In genomic region chr5:112419596-112420110, GRCh38 we compare ENCODE assay signal across 8 cellular contexts. TPM values are rescaled to one million over a fixed set of nuclear protein-coding genes. Genes with fewer than 3 reads are reported as not detected.
DNase-seq lines count a peak whose midpoint lies in the region; ATAC-seq and TF ChIP-seq lines count a peak whose summit lies in the region.

No MANE protein-coding gene starts in this region.

- intact Hi-C loops in uterus (cut with DNase I; ENCODE audit: low total_unique reads) = loop anchor here (10.0 kb wide), 1 partner anchor 245 kb away; no protein-coding TSS in a partner anchor

- no peaks in the 10 kb centered on the region; the same call in 1 of the 2 replicates for H4K20me1 ChIP-seq in DOHH2 (ENCODE audit: control insufficient read depth, insufficient read depth, low read depth, low read length)

- DNase-seq in SW 1271 (lab: John Stamatoyannopoulos, UW) (peak; percentile 46 to 66), epithelial cell of prostate (ENCODE audit: low read depth, low spot score) (no peak), mucosa of gallbladder (ENCODE audit: low spot score) (peak; percentile 52), uterus (peak; percentile 42 to 46), NCI-H1694 treated with DMSO at 0.1 percent for 48 hours (lab: John Stamatoyannopoulos, UW) (no peak)

- peak overlapping the region; percentile 49 for H3K4me2 ChIP-seq in DOHH2 (ENCODE audit: low read length)

- peak; percentile 39 for ATAC-seq in GM19395 (IDR thresholded peaks at IDR 0.05; ENCODE audit: unreplicated experiment)
- ATAC-seq in HG03354 (IDR thresholded peaks at IDR 0.05; ENCODE audit: poor library complexity, severe bottlenecking, unreplicated experiment) = peak; percentile 42

- H3K27me3 ChIP-seq in DOHH2 (ENCODE audit: control insufficient read depth, low read length) (peaks cover 42% of the 10 kb centered on the region), uterus (no peaks in the 10 kb centered on the region)

- no peaks in the 10 kb centered on the region for H3K79me2 ChIP-seq in DOHH2 (ENCODE audit: control insufficient read depth, low read length)

- no peaks in the 10 kb centered on the region for H3K4me1 ChIP-seq in DOHH2 (ENCODE audit: control insufficient read depth, low read length)
- H3K4me1 ChIP-seq in uterus = no peaks in the 10 kb centered on the region

- H3F3A ChIP-seq in DOHH2 (ENCODE audit: control insufficient read depth, insufficient read depth) = no peaks in the 10 kb centered on the region

- H3K4me3 ChIP-seq in DOHH2 (ENCODE audit: low read length) = peak overlapping the region; percentile 44
- peak overlapping the region; percentile 57 to 75 for H3K4me3 ChIP-seq in uterus

- no peaks in the 10 kb centered on the region for H3K9me2 ChIP-seq in DOHH2 (replicated peaks; ENCODE audit: control insufficient read depth, low read length)

- TF ChIP-seq CTCF in DOHH2 (IDR thresholded peaks at IDR 0.05; ENCODE audit: low read depth, low read length, poor library complexity, severe bottlenecking) (no peak), uterus (IDR thresholded peaks at IDR 0.05) (no peak)

- peak in 1 of 2 donors; percentile 5 for TF ChIP-seq POLR2A in uterus (IDR thresholded peaks at IDR 0.05)

- H3K36me3 ChIP-seq in DOHH2 (ENCODE audit: control insufficient read depth, low read length) (no peaks in the 10 kb centered on the region), uterus (no peaks in the 10 kb centered on the region)

- H3K27ac ChIP-seq in DOHH2 (ENCODE audit: low read depth, low read length) = no peak overlapping the region
- H3K27ac ChIP-seq in epithelial cell of prostate = peak overlapping the region; percentile 67
- H3K27ac ChIP-seq in uterus = peak overlapping the region; percentile 58 to 72

- H3K9me3 ChIP-seq in DOHH2 (ENCODE audit: control insufficient read depth, insufficient read depth, low read length) = no peaks in the 10 kb centered on the region
- no peaks in the 10 kb centered on the region for H3K9me3 ChIP-seq in uterus

RNA-seq across cellular contexts. Expression of gene EPB41L4A, which starts 0.6 kb away (rescaled TPM):
- total RNA-seq in mucosa of gallbladder = 61.9 TPM
- total RNA-seq in uterus = 10 to 100 TPM in 3 of 4 donors, 1 to 10 TPM in 1; 6.4 to 47.1 (median 15.1) TPM

Comparison
In these comparisons a context has a peak if more than half of its experiments do, and no peak if none do; other contexts are left out.
1. DNase-seq: peak in SW 1271 (2 of 2), mucosa of gallbladder (single experiment) and uterus (2 of 2); none in epithelial cell of prostate (single experiment) and NCI-H1694 treated with DMSO at 0.1 percent for 48 hours (single experiment).